Comparison of ENCODE assay signal across 19 cellular contexts in the genomic region with DNA sequence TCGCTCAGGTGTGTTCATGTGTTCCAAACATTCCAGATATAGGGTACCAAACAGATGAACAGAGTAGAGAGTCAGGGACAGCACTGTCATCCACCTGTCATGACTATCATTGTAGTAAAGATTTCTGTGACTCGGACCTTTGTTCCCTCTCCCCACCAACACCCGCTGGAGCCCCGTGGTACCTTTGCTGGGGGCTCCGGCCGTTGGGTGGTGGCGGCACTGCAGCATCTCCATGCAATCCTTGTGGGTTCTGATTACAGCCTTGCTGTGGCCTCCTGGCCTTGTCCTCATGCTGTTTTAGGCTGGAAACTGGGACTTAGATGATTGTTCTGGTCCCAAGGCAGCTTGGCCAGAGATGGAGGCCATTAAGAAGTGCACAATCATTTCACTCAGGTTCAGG.
DNase-seq lines count a peak whose midpoint lies in the region; ATAC-seq and TF ChIP-seq lines count a peak whose summit lies in the region.
"Had no signal": no experiment of that assay in that cellular context is flagged by ENCODE, and none has a peak within 500 bp of the region (broad histone marks: within the 10 kb centered on the region; RNA-seq: fewer than 3 reads in every experiment).

No MANE protein-coding gene starts in this region.

- peaks cover 14% of the 10 kb centered on the region for H3K27me3 Mint-ChIP-seq in type B pancreatic cell
- H3K27me3 Mint-ChIP-seq: CD4-positive, CD25-positive, alpha-beta regulatory T cell had no signal

- peaks cover 9% of the 10 kb centered on the region for H3K4me1 Mint-ChIP-seq in type B pancreatic cell (ENCODE audit: unreplicated experiment)
- H3K4me1 Mint-ChIP-seq: CD14-positive monocyte; CD4-positive, alpha-beta memory T cell; CD4-positive, CD25-positive, alpha-beta regulatory T cell; CD8-positive, alpha-beta memory T cell had no signal

- H3K9me3 Mint-ChIP-seq in type B pancreatic cell = no peaks in the 10 kb centered on the region
- H3K9me3 Mint-ChIP-seq: CD4-positive, alpha-beta memory T cell; CD8-positive, alpha-beta memory T cell had no signal

- TF ChIP-seq CTCF in type B pancreatic cell (conservative IDR thresholded peaks at IDR 0.05) = no peak

- H3K27ac Mint-ChIP-seq in type B pancreatic cell = no peak overlapping the region
- H3K27ac Mint-ChIP-seq: CD4-positive, alpha-beta memory T cell; CD4-positive, CD25-positive, alpha-beta regulatory T cell; CD8-positive, alpha-beta memory T cell had no signal

- DNase-seq in mesenteric fat pad (ENCODE audit: low spot score) = peak; percentile 39
- peak; percentile 27 for DNase-seq in type B pancreatic cell (ENCODE audit: extremely low spot score, unreplicated experiment)
- no peak for DNase-seq in DMS79 treated with DMSO at 0.1 percent for 48 hours (lab: John Stamatoyannopoulos, UW)
- no peak for DNase-seq in T-helper 2 cell
- DNase-seq: 8988T; ACHN; BE2C; C1 segment of cervical spinal cord; CD4-positive, alpha-beta memory T cell; CD4-positive, CD25-positive, alpha-beta regulatory T cell; CD8-positive, alpha-beta memory T cell; COR-L47; DMS 273 treated with DMSO at 0.1 percent for 48 hours; DMS153; DMS53; DMS79; GF-D8 had no signal

- H3K4me3 Mint-ChIP-seq in type B pancreatic cell = no peak overlapping the region
- H3K4me3 Mint-ChIP-seq: CD14-positive monocyte; CD4-positive, alpha-beta memory T cell; CD4-positive, CD25-positive, alpha-beta regulatory T cell; CD8-positive, alpha-beta memory T cell had no signal

- no peak for ATAC-seq in HG03439 (IDR thresholded peaks at IDR 0.05; ENCODE audit: unreplicated experiment)

- H3K36me3 Mint-ChIP-seq in type B pancreatic cell = no peaks in the 10 kb centered on the region
- H3K36me3 Mint-ChIP-seq: CD4-positive, alpha-beta memory T cell; CD4-positive, CD25-positive, alpha-beta regulatory T cell; CD8-positive, alpha-beta memory T cell had no signal

Comparison
In these comparisons a context has a peak if more than half of its experiments do, and no peak if none do; other contexts are left out.
1. DNase-seq: peak in mesenteric fat pad (single experiment) and type B pancreatic cell (single experiment); none in DMS79 treated with DMSO at 0.1 percent for 48 hours (single experiment) and T-helper 2 cell (0 of 5).